Comparison of ENCODE assay signal across 8 cellular contexts in genomic region chr19:44072543-44073401, GRCh38. TPM values are rescaled to one million over a fixed set of nuclear protein-coding genes. Genes with fewer than 3 reads are reported as not detected.
DNase-seq lines count a peak whose midpoint lies in the region; ATAC-seq, FAIRE-seq and TF ChIP-seq lines count a peak whose summit lies in the region.

No MANE protein-coding gene starts in this region.

- H2AK9ac ChIP-seq in IMR-90 (replicated peaks; ENCODE audit: low read depth, low read length, poor library complexity), result peak overlapping the region; percentile 73

- H3K4me1 Mint-ChIP-seq in CD8-positive, alpha-beta T cell (ENCODE audit: low read depth), result peaks cover 36% of the 10 kb centered on the region

- H2AK5ac ChIP-seq in IMR-90 (ENCODE audit: low read depth, low read length), result no peak overlapping the region

- peak overlapping the region; percentile 81; the same call in 1 of the 2 replicates for H3K14ac ChIP-seq in IMR-90 (replicated peaks; ENCODE audit: low read depth, low read length)

- dilution Hi-C loops in IMR-90 (cut with HindIII; ENCODE audit: low sequenced_read_pairs, unreplicated experiment), result no loop called here

- no peak for DNase-seq in CD8-positive, alpha-beta T cell
- DNase-seq in IMR-90, result no peak
- peak; percentile 14 for DNase-seq in bronchial epithelial cell (ENCODE audit: low read depth)
- DNase-seq in lower leg skin (ENCODE audit: low spot score in 2 of 2), result no peak
- no peak for DNase-seq in thyroid gland
- no peak for DNase-seq in NCI-H345 treated with DMSO at 0.1 percent for 48 hours (lab: John Stamatoyannopoulos, UW; ENCODE audit: unreplicated experiment)
- no peak for DNase-seq in activated CD4-positive, alpha-beta T cell treated with anti-CD3 and anti-CD28 coated beads, Interleukin-2, amount 50 U/mL, for 1 hour
- no peak for DNase-seq in NOMO-1 treated with dmso at 0.1 percent for 144 hours (lab: John Stamatoyannopoulos, UW; ENCODE audit: unreplicated experiment)

- H3K9me3 Mint-ChIP-seq in CD8-positive, alpha-beta T cell, result peaks cover 19% of the 10 kb centered on the region

- H2AFZ ChIP-seq in IMR-90 (replicated peaks; ENCODE audit: low read length, poor library complexity), result peak overlapping the region; percentile 96

- TF ChIP-seq POLR2A in IMR-90 (IDR thresholded peaks at IDR 0.05; ENCODE audit: low read depth, low read length), result no peak
- no peak for TF ChIP-seq POLR2A in lower leg skin (IDR thresholded peaks at IDR 0.05)
- no peak for TF ChIP-seq POLR2A in thyroid gland (IDR thresholded peaks at IDR 0.05)

- in situ Hi-C loops in IMR-90 (cut with MboI; ENCODE audit: low sequenced_read_pairs), result no loop called here

- H2BK15ac ChIP-seq in IMR-90 (ENCODE audit: low read depth, low read length), result no peak overlapping the region

- H2BK20ac ChIP-seq in IMR-90 (ENCODE audit: low read depth, low read length), result no peak overlapping the region

- peak overlapping the region; percentile 86 for H3K9ac ChIP-seq in IMR-90 (ENCODE audit: low read depth, low read length)

- H2BK120ac ChIP-seq in IMR-90 (ENCODE audit: low read depth, low read length), result no peak overlapping the region

- peak overlapping the region; percentile 73 for H3K4me3 ChIP-seq in CD8-positive, alpha-beta T cell (ENCODE audit: low read depth, low read length)
- peak overlapping the region; percentile 76 for H3K4me3 ChIP-seq in IMR-90 (ENCODE audit: insufficient read depth, low read depth, low read length)
- peak overlapping the region; percentile 81 for H3K4me3 ChIP-seq in bronchial epithelial cell (ENCODE audit: low read depth, low read length)
- peak overlapping the region; percentile 61 for H3K4me3 ChIP-seq in lower leg skin (ENCODE audit: low read depth, poor library complexity, severe bottlenecking)
- peak overlapping the region; percentile 37 to 49 (median 42) for H3K4me3 ChIP-seq in thyroid gland (replicated peaks in 1 of 3)

- no peaks in the 10 kb centered on the region for H3K9me1 ChIP-seq in IMR-90 (ENCODE audit: insufficient read depth, low read length)

- H3K27me3 Mint-ChIP-seq in CD8-positive, alpha-beta T cell (ENCODE audit: low read depth), result no peaks in the 10 kb centered on the region

- no peak overlapping the region for H3K18ac ChIP-seq in IMR-90 (ENCODE audit: low read depth, low read length)

- H3K36me3 Mint-ChIP-seq in CD8-positive, alpha-beta T cell, result peaks cover 34% of the 10 kb centered on the region

- H4K5ac ChIP-seq in IMR-90 (ENCODE audit: low read depth, low read length), result no peak overlapping the region

- peak overlapping the region; percentile 79 for H3K27ac Mint-ChIP-seq in CD8-positive, alpha-beta T cell

- peaks cover 16 to 20% of the 10 kb centered on the region in 2 experiments for H3K79me1 ChIP-seq in IMR-90 (ENCODE audit: low read depth in 1 of 2, low read length in 2 of 2)

- peaks cover 16% of the 10 kb centered on the region for H3K4me1 ChIP-seq in CD8-positive, alpha-beta T cell (ENCODE audit: insufficient read depth, low read length)
- H3K4me1 ChIP-seq in IMR-90 (ENCODE audit: control insufficient read depth, insufficient read depth, low read length) (peaks cover 2% of the 10 kb centered on the region; the same call in 1 of the 2 replicates), thyroid gland (peaks cover 8 to 9% of the 10 kb centered on the region in 2 donors)

- no peak overlapping the region for H4K91ac ChIP-seq in IMR-90 (ENCODE audit: insufficient read depth, low read depth, low read length)

- H3K9me3 ChIP-seq in CD8-positive, alpha-beta T cell (ENCODE audit: low read length), result no peaks in the 10 kb centered on the region
- H3K9me3 ChIP-seq in IMR-90 (ENCODE audit: control insufficient read depth, insufficient read depth, low read length) (no peaks in the 10 kb centered on the region), thyroid gland (no peaks in the 10 kb centered on the region)

- no peak overlapping the region for H2BK5ac ChIP-seq in IMR-90 (ENCODE audit: low read depth, low read length, poor library complexity, severe bottlenecking)

- BruUV-seq in IMR-90 (replicated peaks; lab: Mats Ljungman, UMichigan), result TSS peak; percentile 17

- 0 out of 2 replicates have a peak, but pooled peaks have one; percentile 9 for TF ChIP-seq RAD21 in IMR-90 (IDR thresholded peaks at IDR 0.05; ENCODE audit: low read length)

- no peaks in the 10 kb centered on the region for H3K36me3 ChIP-seq in CD8-positive, alpha-beta T cell (ENCODE audit: insufficient read depth, low read length)
- H3K36me3 ChIP-seq in IMR-90 (ENCODE audit: control insufficient read depth, insufficient read depth, low read length) (no peaks in the 10 kb centered on the region; the same call in 1 of the 2 replicates), bronchial epithelial cell (ENCODE audit: control insufficient read depth, insufficient read depth, low read length) (no peaks in the 10 kb centered on the region), thyroid gland (peaks cover 0 to 2% of the 10 kb centered on the region in 2 donors)

- H3K4me2 ChIP-seq in IMR-90 (ENCODE audit: low read depth, low read length), result peak overlapping the region; percentile 73

- peak overlapping the region; percentile 71 to 99; a peak in 3 of 4 replicates for H4K8ac ChIP-seq in IMR-90 (ENCODE audit: low read depth in 2 of 2, low read length in 2 of 2)

- peak overlapping the region; percentile 89 for H3K23ac ChIP-seq in IMR-90 (ENCODE audit: low read depth, low read length)

- no peak for FAIRE-seq in bronchial epithelial cell (lab: Jason Lieb, UNC)

- 24% methylated on average over 6 of the region's 18 CpGs; no CpG with 5 or more reads in 1 of the 2 experiments for WGBS in IMR-90 (ENCODE audit: extremely low coverage in 2 of 2, insufficient read length in 1 of 2), 2 experiments
- WGBS in lower leg skin, 2 donors, result 15 to 16% methylated on average over 18 of the region's 18 CpGs
- WGBS in thyroid gland, 2 donors, result 20 to 24% methylated on average over 18 of the region's 18 CpGs

- H4K20me1 ChIP-seq in IMR-90 (ENCODE audit: insufficient read depth, low read length), result no peaks in the 10 kb centered on the region

- H3K56ac ChIP-seq in IMR-90 (ENCODE audit: extremely low read depth, insufficient read depth, low read length), result no peak overlapping the region

- CTCF ChIA-PET in CD8-positive, alpha-beta T cell (lab: Charles Lee), result no interaction called here
- CTCF ChIA-PET in IMR-90 (lab: Yijun Ruan, JAX), result no interaction called here

- no peak for TF ChIP-seq CTCF in CD8-positive, alpha-beta T cell (IDR thresholded peaks at IDR 0.05)
- peak; percentile 14; the same call in 1 of the 2 replicates for TF ChIP-seq CTCF in IMR-90 (conservative IDR thresholded peaks at IDR 0.05; ENCODE audit: low read depth, low read length)
- no peak for TF ChIP-seq CTCF in bronchial epithelial cell (IDR thresholded peaks at IDR 0.05; ENCODE audit: insufficient read depth, low read length, severe bottlenecking)
- no peak for TF ChIP-seq CTCF in lower leg skin (IDR thresholded peaks at IDR 0.05)
- no peak for TF ChIP-seq CTCF in thyroid gland (IDR thresholded peaks at IDR 0.05)

- POLR2A ChIA-PET in CD8-positive, alpha-beta T cell (lab: Charles Lee), result interaction anchor here (0.6 to 1.1 kb wide), 2 partner anchors 21 to 123 kb away, joined by 3 read pairs; partner anchors contain the start of gene ZNF224
- POLR2A ChIA-PET in IMR-90 (lab: Charles Lee; ENCODE audit: unreplicated experiment), result interaction anchor here (0.6 kb wide), 1 partner anchor 134 kb away, joined by 3 read pairs; no protein-coding TSS in a partner anchor

- no peak for ATAC-seq in CD8-positive, alpha-beta T cell
- ATAC-seq in IMR-90 (ENCODE audit: low read depth), result peak; percentile 40

- intact Hi-C loops in CD8-positive, alpha-beta T cell (cut with DNase I, micrococcal nuclease), result loop anchor here (1.0 to 5.0 kb wide), 11 partner anchors 21 to 245 kb away; partner anchors contain the start of genes ZNF222 (in 2 of the 2), ZNF224 (in 2 of the 2), ZNF230 (in 2 of the 2) and ZNF45 (in 2 of the 2)
- intact Hi-C loops in IMR-90 (cut with micrococcal nuclease), result no loop called here
- intact Hi-C loops in lower leg skin (cut with DNase I; ENCODE audit: low total_unique reads), result no loop called here
- intact Hi-C loops in thyroid gland (cut with DNase I), result no loop called here

- peak overlapping the region; percentile 2 for H3K27ac ChIP-seq in CD8-positive, alpha-beta T cell (ENCODE audit: low read depth, low read length)
- H3K27ac ChIP-seq in IMR-90 (ENCODE audit: insufficient read depth, low read length) (no peak overlapping the region; the same call in 1 of the 2 replicates), thyroid gland (no peak overlapping the region)

- H3K4ac ChIP-seq in IMR-90 (ENCODE audit: low read depth, low read length), result peak overlapping the region; percentile 78; the same call in 1 of the 2 replicates

- H3K4me3 Mint-ChIP-seq in CD8-positive, alpha-beta T cell, result peak overlapping the region; percentile 91

- no peaks in the 10 kb centered on the region for H3K27me3 ChIP-seq in CD8-positive, alpha-beta T cell (ENCODE audit: insufficient read depth, low read length)
- H3K27me3 ChIP-seq in IMR-90 (ENCODE audit: control insufficient read depth, insufficient read depth, low read length), result no peaks in the 10 kb centered on the region
- H3K27me3 ChIP-seq in bronchial epithelial cell (ENCODE audit: control insufficient read depth, insufficient read depth, low read length), result no peaks in the 10 kb centered on the region
- no peaks in the 10 kb centered on the region for H3K27me3 ChIP-seq in thyroid gland

RNA-seq across cellular contexts. Expression of gene ZNF284, which starts 0.8 kb away (rescaled TPM):
- 1 to 10 TPM in 1 of 2 experiments, under 1 TPM in 1; 0.64 to 1.2 TPM for total RNA-seq in CD8-positive, alpha-beta T cell
- total RNA-seq in IMR-90 (2012; rRNA removed) (4.1 and 5.0 TPM in 2 replicates), bronchial epithelial cell (2.3 and 2.4 TPM in 2 replicates), lower leg skin (1 to 10 TPM; 2.6 to 3.4 (median 3.0) TPM), thyroid gland (1 to 10 TPM; 2.6 to 4.9 (median 2.8) TPM)
- 0.96 and 1.2 TPM in 2 replicates for polyA plus RNA-seq in IMR-90 (2012; rRNA removed)
- 0.18 and 0.22 TPM in 2 replicates for polyA plus RNA-seq in IMR-90 (2012; cell fraction: cytosol; rRNA removed)
- 0.72 and 3.1 TPM in 2 replicates for polyA plus RNA-seq in IMR-90 (2012; cell fraction: nucleus; rRNA removed; ENCODE audit: low replicate concordance)

RNA-seq across cellular contexts. Expression of gene ZNF223, which starts 20.9 kb away (rescaled TPM):
- 1 to 10 TPM in 1 of 2 experiments, under 1 TPM in 1; 0.72 to 1.3 TPM for total RNA-seq in CD8-positive, alpha-beta T cell
- total RNA-seq in IMR-90 (2012; rRNA removed) (6.1 and 16.5 TPM in 2 replicates), bronchial epithelial cell (5.8 and 6.1 TPM in 2 replicates), lower leg skin (1 to 10 TPM; 4.8 to 9.7 (median 6.7) TPM), thyroid gland (10 to 100 TPM in 2 of 4 donors, 1 to 10 TPM in 2; 5.1 to 10.6 (median 10.0) TPM)
- 2.1 and 2.3 TPM in 2 replicates for polyA plus RNA-seq in IMR-90 (2012; rRNA removed)
- polyA plus RNA-seq in IMR-90 (2012; cell fraction: cytosol; rRNA removed), result 0.56 and 0.64 TPM in 2 replicates
- 1.1 and 5.6 TPM in 2 replicates for polyA plus RNA-seq in IMR-90 (2012; cell fraction: nucleus; rRNA removed; ENCODE audit: low replicate concordance)

RNA-seq across cellular contexts. Expression of gene ZNF224, which starts 21.4 kb away (rescaled TPM):
- total RNA-seq in CD8-positive, alpha-beta T cell, result 10 to 100 TPM; 18.2 to 22.5 TPM
- 24.4 and 26.3 TPM in 2 replicates for total RNA-seq in IMR-90 (2012; rRNA removed)
- 5.7 and 10.3 TPM in 2 replicates for polyA plus RNA-seq in IMR-90 (2012; rRNA removed)
- 1.3 TPM in 2 replicates for polyA plus RNA-seq in IMR-90 (2012; cell fraction: cytosol; rRNA removed)
- polyA plus RNA-seq in IMR-90 (2012; cell fraction: nucleus; rRNA removed; ENCODE audit: low replicate concordance), result 11.7 and 67.5 TPM in 2 replicates
- total RNA-seq in bronchial epithelial cell, result 24.5 and 27.0 TPM in 2 replicates
- 10 to 100 TPM; 12.5 to 27.1 (median 20.3) TPM for total RNA-seq in lower leg skin
- 10 to 100 TPM; 31.9 to 47.4 (median 36.7) TPM for total RNA-seq in thyroid gland

RNA-seq across cellular contexts. Expression of gene ZNF225, which starts 40.4 kb away (rescaled TPM):
- total RNA-seq in CD8-positive, alpha-beta T cell, result 1 to 10 TPM; 1.3 to 1.6 TPM
- total RNA-seq in IMR-90 (2012; rRNA removed), result 5.7 and 6.1 TPM in 2 replicates
- polyA plus RNA-seq in IMR-90 (2012; rRNA removed), result 1.1 and 1.5 TPM in 2 replicates
- 0.15 and 0.26 TPM in 2 replicates for polyA plus RNA-seq in IMR-90 (2012; cell fraction: cytosol; rRNA removed)
- polyA plus RNA-seq in IMR-90 (2012; cell fraction: nucleus; rRNA removed; ENCODE audit: low replicate concordance), result 0.50 and 3.6 TPM in 2 replicates
- total RNA-seq in bronchial epithelial cell, result 4.2 TPM in 2 replicates
- total RNA-seq in lower leg skin, result 1 to 10 TPM; 1.5 to 3.3 (median 2.4) TPM
- 1 to 10 TPM; 4.0 to 8.3 (median 6.3) TPM for total RNA-seq in thyroid gland

RNA-seq across cellular contexts. Expression of gene ZNF222, which starts 47.6 kb away (rescaled TPM):
- 1 to 10 TPM; 7.7 TPM for total RNA-seq in CD8-positive, alpha-beta T cell
- 7.0 and 8.6 TPM in 2 replicates for total RNA-seq in IMR-90 (2012; rRNA removed)
- 2.8 and 3.2 TPM in 2 replicates for polyA plus RNA-seq in IMR-90 (2012; rRNA removed)
- polyA plus RNA-seq in IMR-90 (2012; cell fraction: cytosol; rRNA removed), result 0.76 and 1.6 TPM in 2 replicates
- polyA plus RNA-seq in IMR-90 (2012; cell fraction: nucleus; rRNA removed; ENCODE audit: low replicate concordance), result 0.87 and 3.7 TPM in 2 replicates
- total RNA-seq in bronchial epithelial cell, result 8.2 and 8.7 TPM in 2 replicates
- 1 to 10 TPM; 1.1 to 6.1 (median 2.6) TPM for total RNA-seq in lower leg skin
- 1 to 10 TPM; 3.3 to 7.0 (median 5.0) TPM for total RNA-seq in thyroid gland

Comparison
In these comparisons a context has a peak if more than half of its experiments do, and no peak if none do; other contexts are left out.
1. intact Hi-C loops: an anchor here in CD8-positive, alpha-beta T cell (1.0 to 5.0 kb wide); none called in IMR-90, lower leg skin and thyroid gland.